Comparison of ENCODE assay signal across 10 cellular contexts in the genomic region with DNA sequence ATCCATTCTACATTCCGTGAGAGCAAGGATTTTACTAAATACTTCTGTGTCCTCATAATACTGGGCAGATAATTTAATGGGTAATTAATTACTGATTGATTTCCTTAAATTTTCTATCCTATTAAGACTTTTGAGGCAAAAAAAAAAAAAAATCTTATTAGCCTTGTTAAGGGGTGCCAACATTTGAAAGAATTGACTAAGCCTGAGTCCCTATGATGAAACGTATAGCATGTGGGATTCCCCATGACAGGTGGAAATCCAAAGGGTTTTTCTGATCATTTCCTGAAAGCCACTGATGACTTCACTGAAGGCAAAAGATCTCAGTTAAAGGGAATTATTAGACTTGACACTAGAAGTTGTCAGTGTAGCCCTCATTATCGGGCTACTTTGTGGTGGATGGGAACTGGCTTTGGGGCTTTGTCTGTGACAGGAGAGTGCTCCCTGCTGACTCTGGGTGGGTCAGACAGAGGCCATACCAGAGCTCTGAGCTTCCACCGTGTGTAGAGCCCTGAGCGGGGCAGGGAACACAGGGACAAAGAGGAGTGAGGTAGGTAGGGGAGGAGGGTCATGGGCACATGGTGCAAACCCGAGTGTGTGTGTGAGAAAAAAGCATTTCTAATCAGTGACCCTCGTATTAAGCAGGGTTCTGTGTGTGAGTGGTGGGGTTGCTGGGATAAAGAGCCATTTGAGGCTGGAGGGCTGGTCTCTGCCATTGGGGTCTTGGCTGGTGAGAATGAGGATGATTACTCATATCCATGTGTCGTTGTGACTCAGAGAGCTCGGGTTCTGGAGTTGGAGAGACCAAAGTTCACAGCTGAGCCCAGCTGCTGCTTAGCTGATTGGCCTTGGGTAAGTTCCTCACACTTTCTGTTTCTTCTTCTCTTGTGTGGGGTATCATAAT.
DNase-seq lines count a peak whose midpoint lies in the region; ATAC-seq and TF ChIP-seq lines count a peak whose summit lies in the region.
"Had no signal": no experiment of that assay in that cellular context is flagged by ENCODE, and none has a peak within 500 bp of the region (broad histone marks: within the 10 kb centered on the region; RNA-seq: fewer than 3 reads in every experiment).

No MANE protein-coding gene starts in this region.

- H3K9me3 ChIP-seq in endodermal cell (ENCODE audit: control insufficient read depth, low read length) = peaks cover 3% of the 10 kb centered on the region
- H3K9me3 ChIP-seq in vagina = no peaks in the 10 kb centered on the region

- peak; percentile 89 for ATAC-seq in GM19452 (IDR thresholded peaks at IDR 0.05; ENCODE audit: unreplicated experiment)
- ATAC-seq in HG03378 (IDR thresholded peaks at IDR 0.05; ENCODE audit: unreplicated experiment) = peak; percentile 90

- peak overlapping the region; percentile 16 for H3K27ac Mint-ChIP-seq in endodermal cell
- H3K27ac Mint-ChIP-seq: activated naive CD4-positive, alpha-beta T cell treated with anti-CD3 and anti-CD28 coated beads, Interleukin-2, amount 50 U/mL, for 24 hours had no signal

- H3K4me3 ChIP-seq in endodermal cell (ENCODE audit: low read length) = peak overlapping the region; percentile 33
- H3K4me3 ChIP-seq in coronary artery = no peak overlapping the region
- no peak overlapping the region for H3K4me3 ChIP-seq in vagina
- H3K4me3 ChIP-seq: skin epidermis had no signal

- H3K27me3 ChIP-seq in endodermal cell (ENCODE audit: control insufficient read depth, insufficient read depth, low read length, poor library complexity, severe bottlenecking) (peaks cover 23% of the 10 kb centered on the region), vagina (no peaks in the 10 kb centered on the region)

- H3K9ac ChIP-seq in endodermal cell (ENCODE audit: extremely low read depth, low read length, poor library complexity, severe bottlenecking) = peak overlapping the region; percentile 5

- TF ChIP-seq CTCF in endodermal cell (conservative IDR thresholded peaks at IDR 0.05) = no peak
- TF ChIP-seq CTCF in coronary artery (IDR thresholded peaks at IDR 0.05) = no peak
- no peak for TF ChIP-seq CTCF in vagina (IDR thresholded peaks at IDR 0.05)

- H3K27ac ChIP-seq in endodermal cell (ENCODE audit: low read depth, low read length) = no peak overlapping the region
- H3K27ac ChIP-seq in coronary artery = no peak overlapping the region
- H3K27ac ChIP-seq in vagina = no peak overlapping the region
- H3K27ac ChIP-seq: skin epidermis had no signal

- peaks cover 42% of the 10 kb centered on the region for H3K27me3 Mint-ChIP-seq in endodermal cell (ENCODE audit: insufficient read depth)

- peaks cover 15% of the 10 kb centered on the region for H3K9me3 Mint-ChIP-seq in endodermal cell

- peak overlapping the region; percentile 20 for H3K4me3 Mint-ChIP-seq in endodermal cell
- H3K4me3 Mint-ChIP-seq: activated naive CD4-positive, alpha-beta T cell treated with anti-CD3 and anti-CD28 coated beads, Interleukin-2, amount 50 U/mL, for 24 hours had no signal

- TF ChIP-seq POLR2A in vagina (IDR thresholded peaks at IDR 0.05) = no peak

- H3K4me1 ChIP-seq in endodermal cell (ENCODE audit: control insufficient read depth, insufficient read depth, low read length) = peaks cover 5% of the 10 kb centered on the region
- H3K4me1 ChIP-seq in vagina = peaks cover 15% of the 10 kb centered on the region

- 68 to 81% methylated on average over 8 of the region's 9 CpGs for WGBS in endodermal cell (ENCODE audit: insufficient coverage in 1 of 2, insufficient read length in 1 of 2), 2 experiments

- intact Hi-C loops in vagina (cut with DNase I) = no loop called here

- DNase-seq in EL = peak; percentile 31
- DNase-seq in endodermal cell = no peak
- no peak for DNase-seq in DMS 273 (lab: John Stamatoyannopoulos, UW; ENCODE audit: unreplicated experiment)
- DNase-seq in RKO (ENCODE audit: low spot score) = no peak
- no peak for DNase-seq in coronary artery (ENCODE audit: low spot score)
- no peak for DNase-seq in vagina (ENCODE audit: extremely low spot score in 2 of 2)

- peaks cover 28% of the 10 kb centered on the region for H3K4me1 Mint-ChIP-seq in endodermal cell
- H3K4me1 Mint-ChIP-seq: activated naive CD4-positive, alpha-beta T cell treated with anti-CD3 and anti-CD28 coated beads, Interleukin-2, amount 50 U/mL, for 24 hours had no signal

- H3K36me3 ChIP-seq in endodermal cell (ENCODE audit: control insufficient read depth, insufficient read depth, low read length) (no peaks in the 10 kb centered on the region), vagina (no peaks in the 10 kb centered on the region)

- peaks cover 4% of the 10 kb centered on the region for H3K36me3 Mint-ChIP-seq in endodermal cell (ENCODE audit: low read depth)
